In genomic region chr11:77819921-77820564, GRCh38 we compare ENCODE assay signal across 8 cellular contexts. TPM values are rescaled to one million over a fixed set of nuclear protein-coding genes. Genes with fewer than 3 reads are reported as not detected.
DNase-seq lines count a peak whose midpoint lies in the region; ATAC-seq and TF ChIP-seq lines count a peak whose summit lies in the region.

No MANE protein-coding gene starts in this region.

- ATAC-seq in GM21381 (IDR thresholded peaks at IDR 0.05; ENCODE audit: unreplicated experiment) (peak; percentile 20), T-helper 17 cell (peak; percentile 5)

- H3K9me3 ChIP-seq in Caco-2, result peaks cover 7% of the 10 kb centered on the region
- H3K9me3 ChIP-seq in T-helper 17 cell (ENCODE audit: control insufficient read depth, low read length, poor library complexity, severe bottlenecking), result no peaks in the 10 kb centered on the region

- no peak for TF ChIP-seq CTCF in Caco-2 (IDR thresholded peaks at IDR 0.05; ENCODE audit: insufficient read depth in 1 of 2, low read depth in 1 of 2, low read length in 1 of 2, severe bottlenecking in 1 of 2, unreplicated experiment in 1 of 2)
- no peak for TF ChIP-seq CTCF in brain (conservative IDR thresholded peaks at IDR 0.05)

- peaks cover 36% of the 10 kb centered on the region for H3K4me1 ChIP-seq in Caco-2

- peak overlapping the region; percentile 77 for H3K27ac Mint-ChIP-seq in Caco-2 (ENCODE audit: unreplicated experiment)
- peak overlapping the region; percentile 98 for H3K27ac Mint-ChIP-seq in T-helper 17 cell
- peak overlapping the region; percentile 95 to 98 (median 96) for H3K27ac Mint-ChIP-seq in brain

- H3K36me3 ChIP-seq in Caco-2 (ENCODE audit: control insufficient read depth, insufficient read depth, low read length), result 0 out of 2 replicates have a peak, but pooled peaks cover 1% of the 10 kb centered on the region

- H3K4me1 Mint-ChIP-seq in Caco-2 (ENCODE audit: low read depth, unreplicated experiment) (peaks cover 6% of the 10 kb centered on the region), T-helper 17 cell (peaks cover 41% of the 10 kb centered on the region), brain (peaks cover 56% of the 10 kb centered on the region)

- peak; percentile 91 to 96 for DNase-seq in Caco-2
- peak; percentile 50 for DNase-seq in HT-29 (ENCODE audit: low spot score)
- peak; percentile 18 to 26 (median 24) for DNase-seq in T-helper 17 cell
- DNase-seq in inferior parietal cortex (ENCODE audit: extremely low spot score), result peak; percentile 54
- DNase-seq in stimulated activated CD4-positive, alpha-beta T cell treated with anti-CD3 and anti-CD28 coated beads, Interleukin-12 subunit alpha, Interleukin-12 subunit beta, amount 100 ng/mL, for 48 hours (ENCODE audit: low read depth in 2 of 3, low spot score in 1 of 3), result peak; percentile 4 to 23 (median 17)
- no peak for DNase-seq in T1000 (lab: John Stamatoyannopoulos, UW)

- H3K36me3 Mint-ChIP-seq in Caco-2 (ENCODE audit: insufficient read depth, unreplicated experiment), result peaks cover 23% of the 10 kb centered on the region
- peaks cover 8% of the 10 kb centered on the region for H3K36me3 Mint-ChIP-seq in T-helper 17 cell (ENCODE audit: low read depth)
- H3K36me3 Mint-ChIP-seq in brain, result peaks cover 26% of the 10 kb centered on the region

- H3K4me3 ChIP-seq in Caco-2 (ENCODE audit: low read depth, low read length), result peak overlapping the region; percentile 100

- POLR2A ChIA-PET in Caco-2 (lab: Charles Lee), result interaction anchor here (0.6 to 1.6 kb wide), 4 partner anchors 19 to 185 kb away, joined by 3 to 15 read pairs (median 6); partner anchors contain the start of gene INTS4

- H3K27me3 Mint-ChIP-seq in Caco-2 (ENCODE audit: insufficient read depth, unreplicated experiment) (no peaks in the 10 kb centered on the region), T-helper 17 cell (no peaks in the 10 kb centered on the region), brain (peaks cover 10% of the 10 kb centered on the region)

- BruUV-seq in Caco-2 (replicated peaks; lab: Mats Ljungman, UMichigan), result no TSS peak

- peaks cover 3% of the 10 kb centered on the region for H3K9me3 Mint-ChIP-seq in Caco-2 (ENCODE audit: unreplicated experiment)
- H3K9me3 Mint-ChIP-seq in brain, result peaks cover 0 to 8% (median 5%) of the 10 kb centered on the region in 5 experiments

- H3K4me3 Mint-ChIP-seq in Caco-2 (ENCODE audit: unreplicated experiment) (peak overlapping the region; percentile 84), T-helper 17 cell (peak overlapping the region; percentile 100), brain (peak overlapping the region; percentile 96 to 100 (median 99))

- intact Hi-C loops in Caco-2 (cut with micrococcal nuclease; ENCODE audit: unreplicated experiment), result loop anchor here (1.0 to 5.0 kb wide), 8 partner anchors 19 to 272 kb away; partner anchors contain the start of genes CLNS1A and INTS4

- no peaks in the 10 kb centered on the region for H3K27me3 ChIP-seq in Caco-2 (replicated peaks; ENCODE audit: control insufficient read depth, insufficient read depth, low read length)

- CTCF ChIA-PET in Caco-2 (lab: Charles Lee), result interaction anchor here (1.1 to 1.9 kb wide), 2 partner anchors 44 to 175 kb away, joined by 3 to 5 read pairs; partner anchors contain the start of gene INTS4

RNA-seq across cellular contexts. Expression of gene RSF1, which starts 0.5 kb away (rescaled TPM):
- total RNA-seq in Caco-2 (2022), result 108 and 121 TPM in 2 replicates
- total RNA-seq in HT-29 (2014; rRNA removed; shearing (Covaris generic)), result 17.0 and 37.0 TPM in 2 replicates
- 10 to 100 TPM; 80.8 to 87.1 TPM for total RNA-seq in T-helper 17 cell
- polyA plus RNA-seq in brain (ENCODE audit: insufficient read depth, low read depth, low replicate concordance), result 23.8 TPM

RNA-seq across cellular contexts. Expression of gene AAMDC, which starts 0.9 kb away (rescaled TPM):
- total RNA-seq in Caco-2 (2022), result 87.7 and 89.7 TPM in 2 replicates
- 18.7 and 24.7 TPM in 2 replicates for total RNA-seq in HT-29 (2014; rRNA removed; shearing (Covaris generic))
- 1 to 10 TPM; 2.7 to 5.2 TPM for total RNA-seq in T-helper 17 cell
- 72.9 TPM for polyA plus RNA-seq in brain (ENCODE audit: insufficient read depth, low read depth, low replicate concordance)
